ENCODE assay signal across 18 cellular contexts in the genomic region with DNA sequence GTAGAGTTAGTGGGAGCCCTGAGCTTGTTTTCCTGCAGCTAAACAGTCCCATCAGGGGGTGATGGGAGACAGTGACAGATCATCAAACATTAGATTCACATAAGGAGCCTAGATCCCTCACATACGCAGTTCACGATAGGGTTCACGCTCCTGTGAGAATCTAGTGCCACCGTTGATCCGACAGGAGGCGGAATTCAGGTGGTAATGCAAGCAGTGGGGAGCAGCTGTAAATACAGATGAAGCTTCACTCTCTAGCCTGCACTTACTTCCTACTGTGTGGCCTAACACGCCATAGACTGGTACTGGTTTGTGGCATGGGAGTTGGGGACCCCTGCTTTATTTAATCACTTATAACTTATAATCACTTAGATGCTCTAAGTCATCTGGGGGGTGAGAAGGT.
"Had no signal": no experiment of that assay in that cellular context is flagged by ENCODE, and none has a peak within 500 bp of the region (broad histone marks: within the 10 kb centered on the region; RNA-seq: fewer than 3 reads in every experiment).

No MANE protein-coding gene starts in this region.

- H3K9me3 ChIP-seq: pancreas, sigmoid colon, spleen, stomach, thoracic aorta had no signal

- H3K36me3 ChIP-seq: brain microvascular endothelial cell, pancreas, sigmoid colon, stomach, thoracic aorta had no signal

- H3K27ac ChIP-seq: brain microvascular endothelial cell, pancreas, thoracic aorta had no signal

- ATAC-seq: pancreas had no signal

- H3K27me3 Mint-ChIP-seq: activated naive CD8-positive, alpha-beta T cell treated with anti-CD3 and anti-CD28 coated beads, Interleukin-2, amount 10 ng/mL, durations not matched to agents 7 days and 5 days; central memory CD8-positive, alpha-beta T cell had no signal

- H3K9me3 Mint-ChIP-seq: activated naive CD8-positive, alpha-beta T cell treated with anti-CD3 and anti-CD28 coated beads, Interleukin-2, amount 10 ng/mL, durations not matched to agents 7 days and 5 days; central memory CD8-positive, alpha-beta T cell; T-helper 2 cell treated with Interferon-gamma antibody and Interleukin-4, amounts not matched to agents 5 μg/mL and 100 μg/mL, for 36 hours had no signal

- DNase-seq: activated CD4-positive, alpha-beta T cell treated with anti-CD3 and anti-CD28 coated beads, Interleukin-2, amount 50 U/mL, for 4 hours; activated CD4-positive, CD25-positive, alpha-beta regulatory T cell treated with anti-CD3 and anti-CD28 coated beads, Interleukin-2, amount 50 U/mL, for 72 hours; activated naive CD8-positive, alpha-beta T cell treated with anti-CD3 and anti-CD28 coated beads, Interleukin-2, amount 10 ng/mL, durations not matched to agents 7 days and 5 days; activated T-cell treated with anti-CD3 and anti-CD28 coated beads, Interleukin-2, amount 50 U/mL, for 48 hours; anterior cingulate cortex; brain microvascular endothelial cell; cortex of kidney; effector CD8-positive, alpha-beta T cell; foreskin fibroblast; kidney glomerular epithelial cell; pancreas; sigmoid colon; spleen; stomach; SW 1271 had no signal

- H3K4me3 ChIP-seq: pancreas, sigmoid colon, spleen, stomach, thoracic aorta had no signal

- H3K4me3 Mint-ChIP-seq: central memory CD8-positive, alpha-beta T cell had no signal

- H3K27ac Mint-ChIP-seq: activated naive CD8-positive, alpha-beta T cell treated with anti-CD3 and anti-CD28 coated beads, Interleukin-2, amount 10 ng/mL, durations not matched to agents 7 days and 5 days had no signal

- H3K27me3 ChIP-seq: brain microvascular endothelial cell, pancreas, sigmoid colon, spleen, stomach had no signal
